ENCODE assay signal across 9 cellular contexts in genomic region chr10:133008196-133008595, GRCh38.
"Had no signal": no experiment of that assay in that cellular context is flagged by ENCODE, and none has a peak within 500 bp of the region (broad histone marks: within the 10 kb centered on the region; RNA-seq: fewer than 3 reads in every experiment).

No MANE protein-coding gene starts in this region.

- DNase-seq: GM23248, GOT3, H7, HFFc6, IMR-90 had no signal

- H3K27ac ChIP-seq: GM23248 had no signal

- H3K9me3 ChIP-seq: HAP-1 had no signal

- H3K4me3 ChIP-seq: GM23248, HAP-1, K562 had no signal

- ATAC-seq: HCT116, K562 had no signal

- H2AFZ ChIP-seq: GM23248 had no signal

- H3K36me3 ChIP-seq: HAP-1 had no signal

- H3K9ac ChIP-seq: GM23248 had no signal

- FAIRE-seq: HTR-8/SVneo, K562 had no signal
